1 cellular context compared by ENCODE assay signal in the genomic region with DNA sequence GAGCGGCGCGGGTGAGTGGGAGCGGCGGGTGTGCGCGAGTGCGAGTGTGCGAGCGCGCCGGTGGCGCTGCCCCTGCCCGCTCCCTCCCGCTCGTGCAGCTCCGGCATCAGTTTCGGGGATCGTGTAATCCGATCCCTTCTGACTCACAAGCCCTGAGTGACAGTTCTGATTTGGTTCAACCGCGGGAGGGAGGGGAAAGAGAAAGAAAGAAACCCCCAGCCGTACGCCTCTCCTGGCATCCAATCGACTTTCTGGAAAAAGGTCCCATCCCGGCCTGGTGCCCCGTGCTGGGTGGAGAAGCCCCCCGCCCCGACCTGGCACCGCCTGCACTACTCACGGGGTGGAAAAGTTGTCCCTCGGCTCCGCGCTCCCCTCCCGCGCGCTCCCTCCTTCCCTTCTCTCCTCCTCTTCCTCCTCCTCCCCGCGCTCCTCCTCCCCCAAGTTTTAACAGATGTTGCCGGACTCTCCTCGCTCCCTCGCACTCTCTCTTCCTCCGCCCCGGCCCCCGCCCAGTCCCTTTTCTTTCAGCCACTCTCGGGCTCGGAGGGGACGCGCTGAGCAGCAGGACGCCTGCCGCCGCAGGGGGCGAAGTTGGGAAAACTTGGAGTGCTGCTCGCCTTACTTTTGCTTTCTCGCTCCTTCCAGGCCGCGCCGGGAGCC.
TF ChIP-seq lines count a peak whose summit lies in the region.

A gene (minus strand): TSS at position 48 of the 660 bp plus-strand sequence. CDS start 13,956 bp downstream, outside the sequence.

TF ChIP-seq in HEK293, 187 proteins besides CTCF, POLR2A, EP300 and RAD21 (continued from another document and continues in another):
- TF ChIP-seq YY1 (tag by site-specific recombination; IDR thresholded peaks at IDR 0.05) = no peak
- TF ChIP-seq, protein P1, sequence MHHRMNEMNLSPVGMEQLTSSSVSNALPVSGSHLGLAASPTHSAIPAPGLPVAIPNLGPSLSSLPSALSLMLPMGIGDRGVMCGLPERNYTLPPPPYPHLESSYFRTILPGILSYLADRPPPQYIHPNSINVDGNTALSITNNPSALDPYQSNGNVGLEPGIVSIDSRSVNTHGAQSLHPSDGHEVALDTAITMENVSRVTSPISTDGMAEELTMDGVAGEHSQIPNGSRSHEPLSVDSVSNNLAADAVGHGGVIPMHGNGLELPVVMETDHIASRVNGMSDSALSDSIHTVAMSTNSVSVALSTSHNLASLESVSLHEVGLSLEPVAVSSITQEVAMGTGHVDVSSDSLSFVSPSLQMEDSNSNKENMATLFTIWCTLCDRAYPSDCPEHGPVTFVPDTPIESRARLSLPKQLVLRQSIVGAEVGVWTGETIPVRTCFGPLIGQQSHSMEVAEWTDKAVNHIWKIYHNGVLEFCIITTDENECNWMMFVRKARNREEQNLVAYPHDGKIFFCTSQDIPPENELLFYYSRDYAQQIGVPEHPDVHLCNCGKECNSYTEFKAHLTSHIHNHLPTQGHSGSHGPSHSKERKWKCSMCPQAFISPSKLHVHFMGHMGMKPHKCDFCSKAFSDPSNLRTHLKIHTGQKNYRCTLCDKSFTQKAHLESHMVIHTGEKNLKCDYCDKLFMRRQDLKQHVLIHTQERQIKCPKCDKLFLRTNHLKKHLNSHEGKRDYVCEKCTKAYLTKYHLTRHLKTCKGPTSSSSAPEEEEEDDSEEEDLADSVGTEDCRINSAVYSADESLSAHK (tag by site-specific recombination; IDR thresholded peaks at IDR 0.05) = peak; percentile 84
- TF ChIP-seq KLF1 (tag by site-specific recombination; IDR thresholded peaks at IDR 0.05) = peak; percentile 78
- TF ChIP-seq ZNF274 (IDR thresholded peaks at IDR 0.05; ENCODE audit: low read length) = no peak
- TF ChIP-seq ZNF274 (tag by site-specific recombination; IDR thresholded peaks at IDR 0.05; ENCODE audit: borderline replicate concordance) = no peak
- TF ChIP-seq HOXC10 (CRISPR knock-in tag; IDR thresholded peaks at IDR 0.05) = no peak
- no peak for TF ChIP-seq ZNF433 (tag by site-specific recombination; IDR thresholded peaks at IDR 0.05; ENCODE audit: low read depth)
- no peak for TF ChIP-seq ZNF416 (tag by site-specific recombination; IDR thresholded peaks at IDR 0.05)
- TF ChIP-seq, protein P2, sequence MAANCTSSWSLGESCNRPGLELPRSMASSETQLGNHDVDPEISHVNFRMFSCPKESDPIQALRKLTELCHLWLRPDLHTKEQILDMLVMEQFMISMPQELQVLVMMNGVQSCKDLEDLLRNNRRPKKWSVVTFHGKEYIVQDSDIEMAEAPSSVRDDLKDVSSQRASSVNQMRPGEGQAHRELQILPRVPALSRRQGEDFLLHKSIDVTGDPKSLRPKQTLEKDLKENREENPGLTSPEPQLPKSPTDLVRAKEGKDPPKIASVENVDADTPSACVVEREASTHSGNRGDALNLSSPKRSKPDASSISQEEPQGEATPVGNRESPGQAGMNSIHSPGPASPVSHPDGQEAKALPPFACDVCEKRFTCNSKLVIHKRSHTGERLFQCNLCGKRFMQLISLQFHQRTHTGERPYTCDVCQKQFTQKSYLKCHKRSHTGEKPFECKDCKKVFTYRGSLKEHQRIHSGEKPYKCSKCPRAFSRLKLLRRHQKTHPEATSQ (tag by site-specific recombination; IDR thresholded peaks at IDR 0.05) = peak; percentile 62; the same call in 1 of the 2 replicates
- TF ChIP-seq, protein P3, sequence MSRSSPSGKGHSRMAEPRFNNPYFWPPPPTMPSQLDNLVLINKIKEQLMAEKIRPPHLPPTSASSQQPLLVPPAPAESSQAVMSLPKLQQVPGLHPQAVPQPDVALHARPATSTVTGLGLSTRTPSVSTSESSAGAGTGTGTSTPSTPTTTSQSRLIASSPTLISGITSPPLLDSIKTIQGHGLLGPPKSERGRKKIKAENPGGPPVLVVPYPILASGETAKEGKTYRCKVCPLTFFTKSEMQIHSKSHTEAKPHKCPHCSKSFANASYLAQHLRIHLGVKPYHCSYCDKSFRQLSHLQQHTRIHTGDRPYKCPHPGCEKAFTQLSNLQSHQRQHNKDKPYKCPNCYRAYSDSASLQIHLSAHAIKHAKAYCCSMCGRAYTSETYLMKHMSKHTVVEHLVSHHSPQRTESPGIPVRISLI (tag by site-specific recombination; IDR thresholded peaks at IDR 0.05) = peak; percentile 66; the same call in 1 of the 2 replicates
- TF ChIP-seq ZNF560 (tag by site-specific recombination; IDR thresholded peaks at IDR 0.05; ENCODE audit: borderline replicate concordance) = no peak
- no peak for TF ChIP-seq ZNF112 (tag by site-specific recombination; IDR thresholded peaks at IDR 0.05)
- TF ChIP-seq ZNF544 (tag by site-specific recombination; IDR thresholded peaks at IDR 0.05) = no peak
- no peak for TF ChIP-seq ZNF549 (tag by site-specific recombination; IDR thresholded peaks at IDR 0.05)
- TF ChIP-seq ZNF223 (tag by site-specific recombination; IDR thresholded peaks at IDR 0.05) = no peak
- TF ChIP-seq, protein P4, sequence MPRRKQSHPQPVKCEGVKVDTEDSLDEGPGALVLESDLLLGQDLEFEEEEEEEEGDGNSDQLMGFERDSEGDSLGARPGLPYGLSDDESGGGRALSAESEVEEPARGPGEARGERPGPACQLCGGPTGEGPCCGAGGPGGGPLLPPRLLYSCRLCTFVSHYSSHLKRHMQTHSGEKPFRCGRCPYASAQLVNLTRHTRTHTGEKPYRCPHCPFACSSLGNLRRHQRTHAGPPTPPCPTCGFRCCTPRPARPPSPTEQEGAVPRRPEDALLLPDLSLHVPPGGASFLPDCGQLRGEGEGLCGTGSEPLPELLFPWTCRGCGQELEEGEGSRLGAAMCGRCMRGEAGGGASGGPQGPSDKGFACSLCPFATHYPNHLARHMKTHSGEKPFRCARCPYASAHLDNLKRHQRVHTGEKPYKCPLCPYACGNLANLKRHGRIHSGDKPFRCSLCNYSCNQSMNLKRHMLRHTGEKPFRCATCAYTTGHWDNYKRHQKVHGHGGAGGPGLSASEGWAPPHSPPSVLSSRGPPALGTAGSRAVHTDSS (tag by site-specific recombination; IDR thresholded peaks at IDR 0.05) = peak; percentile 96
- TF ChIP-seq ZNF561 (tag by site-specific recombination; IDR thresholded peaks at IDR 0.05; ENCODE audit: borderline replicate concordance) = peak; percentile 77; the same call in 1 of the 2 replicates
- TF ChIP-seq, protein P5, sequence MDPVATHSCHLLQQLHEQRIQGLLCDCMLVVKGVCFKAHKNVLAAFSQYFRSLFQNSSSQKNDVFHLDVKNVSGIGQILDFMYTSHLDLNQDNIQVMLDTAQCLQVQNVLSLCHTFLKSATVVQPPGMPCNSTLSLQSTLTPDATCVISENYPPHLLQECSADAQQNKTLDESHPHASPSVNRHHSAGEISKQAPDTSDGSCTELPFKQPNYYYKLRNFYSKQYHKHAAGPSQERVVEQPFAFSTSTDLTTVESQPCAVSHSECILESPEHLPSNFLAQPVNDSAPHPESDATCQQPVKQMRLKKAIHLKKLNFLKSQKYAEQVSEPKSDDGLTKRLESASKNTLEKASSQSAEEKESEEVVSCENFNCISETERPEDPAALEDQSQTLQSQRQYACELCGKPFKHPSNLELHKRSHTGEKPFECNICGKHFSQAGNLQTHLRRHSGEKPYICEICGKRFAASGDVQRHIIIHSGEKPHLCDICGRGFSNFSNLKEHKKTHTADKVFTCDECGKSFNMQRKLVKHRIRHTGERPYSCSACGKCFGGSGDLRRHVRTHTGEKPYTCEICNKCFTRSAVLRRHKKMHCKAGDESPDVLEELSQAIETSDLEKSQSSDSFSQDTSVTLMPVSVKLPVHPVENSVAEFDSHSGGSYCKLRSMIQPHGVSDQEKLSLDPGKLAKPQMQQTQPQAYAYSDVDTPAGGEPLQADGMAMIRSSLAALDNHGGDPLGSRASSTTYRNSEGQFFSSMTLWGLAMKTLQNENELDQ (tag by site-specific recombination; IDR thresholded peaks at IDR 0.05; ENCODE audit: low read depth) = no peak
- peak; percentile 85 for TF ChIP-seq ZNF394 (tag by site-specific recombination; IDR thresholded peaks at IDR 0.05; ENCODE audit: borderline replicate concordance)
- TF ChIP-seq ZNF426 (tag by site-specific recombination; IDR thresholded peaks at IDR 0.05) = no peak
- TF ChIP-seq ZNF121 (tag by site-specific recombination; IDR thresholded peaks at IDR 0.05) = no peak
- TF ChIP-seq, protein P6, sequence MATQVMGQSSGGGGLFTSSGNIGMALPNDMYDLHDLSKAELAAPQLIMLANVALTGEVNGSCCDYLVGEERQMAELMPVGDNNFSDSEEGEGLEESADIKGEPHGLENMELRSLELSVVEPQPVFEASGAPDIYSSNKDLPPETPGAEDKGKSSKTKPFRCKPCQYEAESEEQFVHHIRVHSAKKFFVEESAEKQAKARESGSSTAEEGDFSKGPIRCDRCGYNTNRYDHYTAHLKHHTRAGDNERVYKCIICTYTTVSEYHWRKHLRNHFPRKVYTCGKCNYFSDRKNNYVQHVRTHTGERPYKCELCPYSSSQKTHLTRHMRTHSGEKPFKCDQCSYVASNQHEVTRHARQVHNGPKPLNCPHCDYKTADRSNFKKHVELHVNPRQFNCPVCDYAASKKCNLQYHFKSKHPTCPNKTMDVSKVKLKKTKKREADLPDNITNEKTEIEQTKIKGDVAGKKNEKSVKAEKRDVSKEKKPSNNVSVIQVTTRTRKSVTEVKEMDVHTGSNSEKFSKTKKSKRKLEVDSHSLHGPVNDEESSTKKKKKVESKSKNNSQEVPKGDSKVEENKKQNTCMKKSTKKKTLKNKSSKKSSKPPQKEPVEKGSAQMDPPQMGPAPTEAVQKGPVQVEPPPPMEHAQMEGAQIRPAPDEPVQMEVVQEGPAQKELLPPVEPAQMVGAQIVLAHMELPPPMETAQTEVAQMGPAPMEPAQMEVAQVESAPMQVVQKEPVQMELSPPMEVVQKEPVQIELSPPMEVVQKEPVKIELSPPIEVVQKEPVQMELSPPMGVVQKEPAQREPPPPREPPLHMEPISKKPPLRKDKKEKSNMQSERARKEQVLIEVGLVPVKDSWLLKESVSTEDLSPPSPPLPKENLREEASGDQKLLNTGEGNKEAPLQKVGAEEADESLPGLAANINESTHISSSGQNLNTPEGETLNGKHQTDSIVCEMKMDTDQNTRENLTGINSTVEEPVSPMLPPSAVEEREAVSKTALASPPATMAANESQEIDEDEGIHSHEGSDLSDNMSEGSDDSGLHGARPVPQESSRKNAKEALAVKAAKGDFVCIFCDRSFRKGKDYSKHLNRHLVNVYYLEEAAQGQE (tag by site-specific recombination; IDR thresholded peaks at IDR 0.05) = 0 out of 2 replicates have a peak, but pooled peaks have one; percentile 23
- 0 out of 2 replicates have a peak, but pooled peaks have one; percentile 39 for TF ChIP-seq REPIN1 (tag by site-specific recombination; IDR thresholded peaks at IDR 0.05; ENCODE audit: low read depth)
- peak; percentile 91 for TF ChIP-seq ZBTB48 (tag by site-specific recombination; IDR thresholded peaks at IDR 0.05)
- peak; percentile 87; the same call in 1 of the 2 replicates for TF ChIP-seq ZNF324 (tag by site-specific recombination; IDR thresholded peaks at IDR 0.05)
- peak; percentile 95 for TF ChIP-seq PRDM1 (tag by site-specific recombination; IDR thresholded peaks at IDR 0.05)
- peak; percentile 94 for TF ChIP-seq EGR2 (tag by site-specific recombination; IDR thresholded peaks at IDR 0.05; ENCODE audit: low read depth)
- TF ChIP-seq ZNF311 (tag by site-specific recombination; IDR thresholded peaks at IDR 0.05; ENCODE audit: borderline replicate concordance) = no peak
- no peak for TF ChIP-seq ZNF138 (tag by site-specific recombination; IDR thresholded peaks at IDR 0.05; ENCODE audit: borderline replicate concordance)
- TF ChIP-seq ZNF558 (tag by site-specific recombination; IDR thresholded peaks at IDR 0.05) = peak; percentile 33; the same call in 1 of the 2 replicates
- peak; percentile 13; the same call in 1 of the 2 replicates for TF ChIP-seq ZNF623 (tag by site-specific recombination; IDR thresholded peaks at IDR 0.05)
- no peak for TF ChIP-seq ZNF707 (tag by site-specific recombination; IDR thresholded peaks at IDR 0.05)
- no peak for TF ChIP-seq ZNF175 (tag by site-specific recombination; IDR thresholded peaks at IDR 0.05)
- TF ChIP-seq ZBTB17 (tag by site-specific recombination; IDR thresholded peaks at IDR 0.05) = peak; percentile 95
- peak; percentile 74 for TF ChIP-seq KLF9 (tag by site-specific recombination; IDR thresholded peaks at IDR 0.05; ENCODE audit: low read depth)
- no peak; the same call in 1 of the 2 replicates for TF ChIP-seq ZNF391 (tag by site-specific recombination; IDR thresholded peaks at IDR 0.05; ENCODE audit: borderline replicate concordance, low read depth)
- TF ChIP-seq ZSCAN30 (tag by site-specific recombination; IDR thresholded peaks at IDR 0.05) = peak; percentile 90
- no peak for TF ChIP-seq TRIM28 (IDR thresholded peaks at IDR 0.05; ENCODE audit: borderline replicate concordance, low read length)
- TF ChIP-seq BCL11A (tag by site-specific recombination; IDR thresholded peaks at IDR 0.05; ENCODE audit: low read depth) = peak; percentile 84
- TF ChIP-seq, protein P7, sequence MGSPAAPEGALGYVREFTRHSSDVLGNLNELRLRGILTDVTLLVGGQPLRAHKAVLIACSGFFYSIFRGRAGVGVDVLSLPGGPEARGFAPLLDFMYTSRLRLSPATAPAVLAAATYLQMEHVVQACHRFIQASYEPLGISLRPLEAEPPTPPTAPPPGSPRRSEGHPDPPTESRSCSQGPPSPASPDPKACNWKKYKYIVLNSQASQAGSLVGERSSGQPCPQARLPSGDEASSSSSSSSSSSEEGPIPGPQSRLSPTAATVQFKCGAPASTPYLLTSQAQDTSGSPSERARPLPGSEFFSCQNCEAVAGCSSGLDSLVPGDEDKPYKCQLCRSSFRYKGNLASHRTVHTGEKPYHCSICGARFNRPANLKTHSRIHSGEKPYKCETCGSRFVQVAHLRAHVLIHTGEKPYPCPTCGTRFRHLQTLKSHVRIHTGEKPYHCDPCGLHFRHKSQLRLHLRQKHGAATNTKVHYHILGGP (tag by site-specific recombination; IDR thresholded peaks at IDR 0.05) = no peak
- TF ChIP-seq ZNF837 (tag by site-specific recombination; IDR thresholded peaks at IDR 0.05) = no peak
- TF ChIP-seq ZNF596 (tag by site-specific recombination; IDR thresholded peaks at IDR 0.05) = peak; percentile 88
- no peak for TF ChIP-seq GLI2 (tag by site-specific recombination; IDR thresholded peaks at IDR 0.05; ENCODE audit: borderline replicate concordance, low read depth)
- TF ChIP-seq ZFHX2 (tag by site-specific recombination; conservative IDR thresholded peaks at IDR 0.05) = peak; percentile 86
- peak; percentile 73 for TF ChIP-seq ZNF335 (tag by site-specific recombination; conservative IDR thresholded peaks at IDR 0.05)
- TF ChIP-seq ZBTB21 (tag by site-specific recombination; IDR thresholded peaks at IDR 0.05) = peak; percentile 62
